Comparison of ENCODE assay signal across 15 cellular contexts in genomic region chr18:62978251-62979049, GRCh38.
DNase-seq lines count a peak whose midpoint lies in the region.
"Had no signal": no experiment of that assay in that cellular context is flagged by ENCODE, and none has a peak within 500 bp of the region (broad histone marks: within the 10 kb centered on the region; RNA-seq: fewer than 3 reads in every experiment).

No MANE protein-coding gene starts in this region.

- no peak overlapping the region for H4K8ac ChIP-seq in neuronal stem cell (ENCODE audit: low read depth, low read length)

- H3K18ac ChIP-seq in neuronal stem cell (ENCODE audit: low read length): peak overlapping the region; percentile 53

- no peak overlapping the region for H4K91ac ChIP-seq in neuronal stem cell (ENCODE audit: low read depth, low read length, poor library complexity)

- H3K9ac ChIP-seq in neuronal stem cell (ENCODE audit: low read depth, low read length, poor library complexity): no peak overlapping the region

- peaks cover 25 to 90% of the 10 kb centered on the region in 2 donors for H3K36me3 ChIP-seq in neuronal stem cell (replicated peaks in 1 of 2; ENCODE audit: control insufficient read depth in 2 of 2, insufficient read depth in 2 of 2, low read length in 2 of 2)

- no peak overlapping the region for H2BK15ac ChIP-seq in neuronal stem cell (ENCODE audit: low read length)

- H2AK5ac ChIP-seq in neuronal stem cell (ENCODE audit: low read depth, low read length): no peak overlapping the region

- peak overlapping the region; percentile 80 for H3K23ac ChIP-seq in neuronal stem cell (ENCODE audit: low read depth, low read length, poor library complexity)

- no peak overlapping the region for H3K14ac ChIP-seq in neuronal stem cell (ENCODE audit: low read length)

- peaks cover 3 to 6% of the 10 kb centered on the region in 2 donors for H3K4me1 ChIP-seq in neuronal stem cell (ENCODE audit: control insufficient read depth in 2 of 2, insufficient read depth in 1 of 2, low read depth in 1 of 2, low read length in 2 of 2)

- H3K4me2 ChIP-seq in neuronal stem cell (ENCODE audit: insufficient read depth, low read length, poor library complexity, severe bottlenecking): no peak overlapping the region

- H3K4me3 ChIP-seq in neuronal stem cell (ENCODE audit: low read length in 2 of 2): no peak overlapping the region
- H3K4me3 ChIP-seq: Peyer's patch had no signal

- peak overlapping the region; percentile 14 for H2BK5ac ChIP-seq in neuronal stem cell (ENCODE audit: low read length)

- DNase-seq in activated gamma-delta T cell (lab: John Stamatoyannopoulos, UW) (peak; percentile 12), activated gamma-delta T cell treated with Interleukin-2 at 50 U/mL for 16 hours (no peak), neuronal stem cell (ENCODE audit: low spot score) (no peak), substantia nigra (lab: John Stamatoyannopoulos, UW) (peak in 3 of 49 donors; percentile 16 to 37 (median 33)), GM19240 (ENCODE audit: insufficient read length, low spot score) (no peak), OCI-M1 (lab: John Stamatoyannopoulos, UW) (no peak), NCI-H2081 (lab: John Stamatoyannopoulos, UW) (no peak)
- DNase-seq: H7, HFFc6, MM.1S, NCI-H1048, NCI-H187 treated with DMSO at 0.1 percent for 48 hours had no signal

- no peak overlapping the region for H2BK120ac ChIP-seq in neuronal stem cell (ENCODE audit: low read depth, low read length)

- H3K4ac ChIP-seq in neuronal stem cell (ENCODE audit: low read length): no peak overlapping the region

- no CpG with 5 or more reads among the region's 42 CpGs for WGBS in neuronal stem cell (ENCODE audit: extremely low coverage in 2 of 2, insufficient read length in 2 of 2, insufficient replicate concordance in 1 of 2), 2 donors

- no peak overlapping the region for H2AFZ ChIP-seq in neuronal stem cell (ENCODE audit: low read length)

- H3K79me1 ChIP-seq in neuronal stem cell (ENCODE audit: low read depth, low read length): no peaks in the 10 kb centered on the region

- no peaks in the 10 kb centered on the region for H3K27me3 ChIP-seq in neuronal stem cell (ENCODE audit: control insufficient read depth in 3 of 3, insufficient read depth in 3 of 3, low read depth in 1 of 3, low read length in 3 of 3)
- H3K27me3 ChIP-seq: Peyer's patch had no signal

- no peak overlapping the region for H2BK12ac ChIP-seq in neuronal stem cell (ENCODE audit: low read length)

- no peaks in the 10 kb centered on the region for H3K9me3 ChIP-seq in neuronal stem cell (replicated peaks in 1 of 2; ENCODE audit: control insufficient read depth in 2 of 2, insufficient read depth in 1 of 2, low read depth in 1 of 2, low read length in 2 of 2)
- H3K9me3 ChIP-seq: Peyer's patch had no signal

- H3K27ac ChIP-seq in cingulate gyrus (ENCODE audit: low read depth, low read length) (peak overlapping the region; percentile 96), neuronal stem cell (replicated peaks; ENCODE audit: low read length) (no peak overlapping the region), substantia nigra (ENCODE audit: low read depth, low read length, poor library complexity, severe bottlenecking) (peak overlapping the region; percentile 90)
- H3K27ac ChIP-seq: 22Rv1, Peyer's patch had no signal
